Comparison of ENCODE assay signal across 1 cellular context in the genomic region with DNA sequence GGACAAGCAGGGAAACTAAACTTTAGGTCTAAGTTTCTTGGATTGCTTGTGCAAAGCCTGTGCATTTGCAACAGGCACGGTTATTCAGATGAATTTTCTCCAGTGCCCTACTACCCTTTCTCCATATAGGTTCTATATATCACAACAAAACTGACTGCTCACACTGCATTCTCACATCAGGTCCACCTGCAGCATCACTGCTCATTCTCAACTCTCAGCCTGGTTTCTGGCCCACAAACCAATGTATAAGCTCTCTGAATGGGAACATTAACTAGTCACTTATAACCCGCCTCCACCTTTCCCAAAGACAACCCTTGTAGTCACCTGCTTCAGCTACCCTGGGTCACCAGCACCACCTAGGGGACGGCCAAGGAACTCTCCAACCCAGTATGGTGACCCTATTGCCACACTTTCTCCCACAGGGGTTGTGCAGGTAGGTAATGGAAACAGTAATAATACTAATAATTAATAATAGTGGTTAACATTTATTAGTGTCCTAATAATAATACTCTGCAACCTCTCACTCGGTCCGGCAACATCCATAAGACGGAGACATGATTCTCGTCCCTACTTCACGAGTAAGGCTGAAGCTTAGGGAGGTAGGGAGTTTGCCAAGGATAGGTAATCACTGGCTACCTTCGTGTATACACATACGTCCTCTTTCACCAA.
TF ChIP-seq lines count a peak whose summit lies in the region.

No MANE protein-coding gene starts in this region.

TF ChIP-seq in K562, 482 proteins besides CTCF, POLR2A, EP300 and RAD21 (continued from another document and continues in another):
- TF ChIP-seq, protein P1, sequence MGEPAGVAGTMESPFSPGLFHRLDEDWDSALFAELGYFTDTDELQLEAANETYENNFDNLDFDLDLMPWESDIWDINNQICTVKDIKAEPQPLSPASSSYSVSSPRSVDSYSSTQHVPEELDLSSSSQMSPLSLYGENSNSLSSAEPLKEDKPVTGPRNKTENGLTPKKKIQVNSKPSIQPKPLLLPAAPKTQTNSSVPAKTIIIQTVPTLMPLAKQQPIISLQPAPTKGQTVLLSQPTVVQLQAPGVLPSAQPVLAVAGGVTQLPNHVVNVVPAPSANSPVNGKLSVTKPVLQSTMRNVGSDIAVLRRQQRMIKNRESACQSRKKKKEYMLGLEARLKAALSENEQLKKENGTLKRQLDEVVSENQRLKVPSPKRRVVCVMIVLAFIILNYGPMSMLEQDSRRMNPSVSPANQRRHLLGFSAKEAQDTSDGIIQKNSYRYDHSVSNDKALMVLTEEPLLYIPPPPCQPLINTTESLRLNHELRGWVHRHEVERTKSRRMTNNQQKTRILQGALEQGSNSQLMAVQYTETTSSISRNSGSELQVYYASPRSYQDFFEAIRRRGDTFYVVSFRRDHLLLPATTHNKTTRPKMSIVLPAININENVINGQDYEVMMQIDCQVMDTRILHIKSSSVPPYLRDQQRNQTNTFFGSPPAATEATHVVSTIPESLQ (CRISPR knock-in tag; IDR thresholded peaks at IDR 0.05), result 0 out of 2 replicates have a peak, but pooled peaks have one; percentile 52
- TF ChIP-seq, protein P2, sequence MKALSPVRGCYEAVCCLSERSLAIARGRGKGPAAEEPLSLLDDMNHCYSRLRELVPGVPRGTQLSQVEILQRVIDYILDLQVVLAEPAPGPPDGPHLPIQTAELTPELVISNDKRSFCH (CRISPR knock-in tag; IDR thresholded peaks at IDR 0.05), result no peak
- TF ChIP-seq, protein P2 (tag; IDR thresholded peaks at IDR 0.05), result no peak
- TF ChIP-seq TOE1 (IDR thresholded peaks at IDR 0.05; ENCODE audit: borderline replicate concordance) (0 out of 2 replicates have a peak, but pooled peaks have one; percentile 37), TOE1 (CRISPR knock-in tag; IDR thresholded peaks at IDR 0.05; ENCODE audit: borderline replicate concordance, low read depth) (peak; percentile 52; the same call in 1 of the 2 replicates), MXI1 (IDR thresholded peaks at IDR 0.05; ENCODE audit: low read depth, low read length) (no peak), ESRRA (IDR thresholded peaks at IDR 0.05; ENCODE audit: borderline replicate concordance, low read depth) (no peak), MCM7 (IDR thresholded peaks at IDR 0.05) (peak in 1 of 2 experiments; percentile 93; a peak in 1 of 4 replicates), ZNF232 (CRISPR knock-in tag; IDR thresholded peaks at IDR 0.05) (peak; percentile 97), DNMT1 (IDR thresholded peaks at IDR 0.05) (no peak), TFAP4 (CRISPR knock-in tag; IDR thresholded peaks at IDR 0.05; ENCODE audit: borderline replicate concordance) (peak; percentile 32; the same call in 1 of the 2 replicates), CEBPB (tag; IDR thresholded peaks at IDR 0.05) (peak; percentile 90), BHLHE40 (IDR thresholded peaks at IDR 0.05; ENCODE audit: low read length) (peak; percentile 61), CHCHD3 (CRISPR knock-in tag; IDR thresholded peaks at IDR 0.05) (no peak), POLR2AphosphoS2 (IDR thresholded peaks at IDR 0.05; ENCODE audit: low read length) (0 out of 2 replicates have a peak, but pooled peaks have one; percentile 46), DACH1 (IDR thresholded peaks at IDR 0.05; ENCODE audit: partially characterized antibody) (peak; percentile 100), ZNF445 (CRISPR knock-in tag; IDR thresholded peaks at IDR 0.05; ENCODE audit: low read depth) (no peak), CTCFL (IDR thresholded peaks at IDR 0.05; ENCODE audit: borderline replicate concordance, insufficient read depth, low read depth, low read length, poor library complexity, severe bottlenecking) (peak; percentile 60), ARNT (IDR thresholded peaks at IDR 0.05) (0 out of 4 replicates have a peak, but pooled peaks of 1 of the 2 experiments have one; percentile 22), ETV6 (IDR thresholded peaks at IDR 0.05; ENCODE audit: borderline replicate concordance in 1 of 2, low read depth in 2 of 2, low read length in 1 of 2) (no peak), ETV6 (CRISPR knock-in tag; IDR thresholded peaks at IDR 0.05; ENCODE audit: borderline replicate concordance) (peak; percentile 99), FOXA3 (CRISPR knock-in tag; conservative IDR thresholded peaks at IDR 0.05 in 1 of 2, IDR thresholded peaks at IDR 0.05 in 1 of 2) (no peak), CEBPG (CRISPR knock-in tag; IDR thresholded peaks at IDR 0.05) (peak; percentile 81), CEBPG (tag; conservative IDR thresholded peaks at IDR 0.05 in 1 of 2, IDR thresholded peaks at IDR 0.05 in 1 of 2) (peak; percentile 62 to 90), DPF2 (IDR thresholded peaks at IDR 0.05) (0 out of 2 replicates have a peak, but pooled peaks have one; percentile 26), YY1 (IDR thresholded peaks at IDR 0.05; ENCODE audit: borderline replicate concordance in 1 of 3, control insufficient read depth in 1 of 3, extremely low read depth in 1 of 3, insufficient read depth in 3 of 3, insufficient read length in 1 of 3, insufficient replicate concordance in 2 of 3, low read depth in 1 of 3, low read length in 2 of 3) (peak in 1 of 3 experiments; percentile 39), CC2D1A (IDR thresholded peaks at IDR 0.05) (peak; percentile 67; the same call in 1 of the 2 replicates), SRSF1 (IDR thresholded peaks at IDR 0.05; ENCODE audit: low read depth, low read length) (no peak), HDGF (IDR thresholded peaks at IDR 0.05) (0 out of 2 replicates have a peak, but pooled peaks have one; percentile 78), RCOR1 (IDR thresholded peaks at IDR 0.05; ENCODE audit: borderline replicate concordance in 1 of 2, low read depth in 2 of 2, low read length in 2 of 2) (0 out of 4 replicates have a peak, but pooled peaks of 1 of the 2 experiments have one; percentile 16), IFI16 (CRISPR knock-in tag; IDR thresholded peaks at IDR 0.05) (no peak), SMC3 (conservative IDR thresholded peaks at IDR 0.05; ENCODE audit: insufficient read depth, low read depth, low read length) (peak; percentile 85), EHMT2 (IDR thresholded peaks at IDR 0.05) (no peak), DIDO1 (tag; IDR thresholded peaks at IDR 0.05; ENCODE audit: low read depth) (no peak), MEIS2 (IDR thresholded peaks at IDR 0.05; ENCODE audit: partially characterized antibody) (no peak), XRCC3 (IDR thresholded peaks at IDR 0.05) (no peak), ZNF121 (CRISPR knock-in tag; conservative IDR thresholded peaks at IDR 0.05) (peak; percentile 43), ZNF253 (CRISPR knock-in tag; conservative IDR thresholded peaks at IDR 0.05) (no peak)
- TF ChIP-seq, protein P3, sequence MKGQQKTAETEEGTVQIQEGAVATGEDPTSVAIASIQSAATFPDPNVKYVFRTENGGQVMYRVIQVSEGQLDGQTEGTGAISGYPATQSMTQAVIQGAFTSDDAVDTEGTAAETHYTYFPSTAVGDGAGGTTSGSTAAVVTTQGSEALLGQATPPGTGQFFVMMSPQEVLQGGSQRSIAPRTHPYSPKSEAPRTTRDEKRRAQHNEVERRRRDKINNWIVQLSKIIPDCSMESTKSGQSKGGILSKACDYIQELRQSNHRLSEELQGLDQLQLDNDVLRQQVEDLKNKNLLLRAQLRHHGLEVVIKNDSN (CRISPR knock-in tag; IDR thresholded peaks at IDR 0.05), result peak; percentile 39; the same call in 1 of the 2 replicates
- TF ChIP-seq, protein P4, sequence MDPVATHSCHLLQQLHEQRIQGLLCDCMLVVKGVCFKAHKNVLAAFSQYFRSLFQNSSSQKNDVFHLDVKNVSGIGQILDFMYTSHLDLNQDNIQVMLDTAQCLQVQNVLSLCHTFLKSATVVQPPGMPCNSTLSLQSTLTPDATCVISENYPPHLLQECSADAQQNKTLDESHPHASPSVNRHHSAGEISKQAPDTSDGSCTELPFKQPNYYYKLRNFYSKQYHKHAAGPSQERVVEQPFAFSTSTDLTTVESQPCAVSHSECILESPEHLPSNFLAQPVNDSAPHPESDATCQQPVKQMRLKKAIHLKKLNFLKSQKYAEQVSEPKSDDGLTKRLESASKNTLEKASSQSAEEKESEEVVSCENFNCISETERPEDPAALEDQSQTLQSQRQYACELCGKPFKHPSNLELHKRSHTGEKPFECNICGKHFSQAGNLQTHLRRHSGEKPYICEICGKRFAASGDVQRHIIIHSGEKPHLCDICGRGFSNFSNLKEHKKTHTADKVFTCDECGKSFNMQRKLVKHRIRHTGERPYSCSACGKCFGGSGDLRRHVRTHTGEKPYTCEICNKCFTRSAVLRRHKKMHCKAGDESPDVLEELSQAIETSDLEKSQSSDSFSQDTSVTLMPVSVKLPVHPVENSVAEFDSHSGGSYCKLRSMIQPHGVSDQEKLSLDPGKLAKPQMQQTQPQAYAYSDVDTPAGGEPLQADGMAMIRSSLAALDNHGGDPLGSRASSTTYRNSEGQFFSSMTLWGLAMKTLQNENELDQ (CRISPR knock-in tag; IDR thresholded peaks at IDR 0.05; ENCODE audit: borderline replicate concordance), result peak; percentile 99
- TF ChIP-seq, protein P5, sequence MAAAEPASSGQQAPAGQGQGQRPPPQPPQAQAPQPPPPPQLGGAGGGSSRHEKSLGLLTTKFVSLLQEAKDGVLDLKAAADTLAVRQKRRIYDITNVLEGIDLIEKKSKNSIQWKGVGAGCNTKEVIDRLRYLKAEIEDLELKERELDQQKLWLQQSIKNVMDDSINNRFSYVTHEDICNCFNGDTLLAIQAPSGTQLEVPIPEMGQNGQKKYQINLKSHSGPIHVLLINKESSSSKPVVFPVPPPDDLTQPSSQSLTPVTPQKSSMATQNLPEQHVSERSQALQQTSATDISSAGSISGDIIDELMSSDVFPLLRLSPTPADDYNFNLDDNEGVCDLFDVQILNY (CRISPR knock-in tag; IDR thresholded peaks at IDR 0.05), result peak; percentile 97
- TF ChIP-seq, protein P6, sequence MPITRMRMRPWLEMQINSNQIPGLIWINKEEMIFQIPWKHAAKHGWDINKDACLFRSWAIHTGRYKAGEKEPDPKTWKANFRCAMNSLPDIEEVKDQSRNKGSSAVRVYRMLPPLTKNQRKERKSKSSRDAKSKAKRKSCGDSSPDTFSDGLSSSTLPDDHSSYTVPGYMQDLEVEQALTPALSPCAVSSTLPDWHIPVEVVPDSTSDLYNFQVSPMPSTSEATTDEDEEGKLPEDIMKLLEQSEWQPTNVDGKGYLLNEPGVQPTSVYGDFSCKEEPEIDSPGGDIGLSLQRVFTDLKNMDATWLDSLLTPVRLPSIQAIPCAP (CRISPR knock-in tag; IDR thresholded peaks at IDR 0.05; ENCODE audit: borderline replicate concordance), result peak; percentile 99
- TF ChIP-seq, protein P7, sequence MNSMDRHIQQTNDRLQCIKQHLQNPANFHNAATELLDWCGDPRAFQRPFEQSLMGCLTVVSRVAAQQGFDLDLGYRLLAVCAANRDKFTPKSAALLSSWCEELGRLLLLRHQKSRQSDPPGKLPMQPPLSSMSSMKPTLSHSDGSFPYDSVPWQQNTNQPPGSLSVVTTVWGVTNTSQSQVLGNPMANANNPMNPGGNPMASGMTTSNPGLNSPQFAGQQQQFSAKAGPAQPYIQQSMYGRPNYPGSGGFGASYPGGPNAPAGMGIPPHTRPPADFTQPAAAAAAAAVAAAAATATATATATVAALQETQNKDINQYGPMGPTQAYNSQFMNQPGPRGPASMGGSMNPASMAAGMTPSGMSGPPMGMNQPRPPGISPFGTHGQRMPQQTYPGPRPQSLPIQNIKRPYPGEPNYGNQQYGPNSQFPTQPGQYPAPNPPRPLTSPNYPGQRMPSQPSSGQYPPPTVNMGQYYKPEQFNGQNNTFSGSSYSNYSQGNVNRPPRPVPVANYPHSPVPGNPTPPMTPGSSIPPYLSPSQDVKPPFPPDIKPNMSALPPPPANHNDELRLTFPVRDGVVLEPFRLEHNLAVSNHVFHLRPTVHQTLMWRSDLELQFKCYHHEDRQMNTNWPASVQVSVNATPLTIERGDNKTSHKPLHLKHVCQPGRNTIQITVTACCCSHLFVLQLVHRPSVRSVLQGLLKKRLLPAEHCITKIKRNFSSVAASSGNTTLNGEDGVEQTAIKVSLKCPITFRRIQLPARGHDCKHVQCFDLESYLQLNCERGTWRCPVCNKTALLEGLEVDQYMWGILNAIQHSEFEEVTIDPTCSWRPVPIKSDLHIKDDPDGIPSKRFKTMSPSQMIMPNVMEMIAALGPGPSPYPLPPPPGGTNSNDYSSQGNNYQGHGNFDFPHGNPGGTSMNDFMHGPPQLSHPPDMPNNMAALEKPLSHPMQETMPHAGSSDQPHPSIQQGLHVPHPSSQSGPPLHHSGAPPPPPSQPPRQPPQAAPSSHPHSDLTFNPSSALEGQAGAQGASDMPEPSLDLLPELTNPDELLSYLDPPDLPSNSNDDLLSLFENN (IDR thresholded peaks at IDR 0.05; ENCODE audit: low read depth in 2 of 2, low read length in 2 of 2), result 0 out of 4 replicates have a peak, but pooled peaks of 1 of the 2 experiments have one; percentile 37
